ENCODE assay signal across 25 cellular contexts in the genomic region with DNA sequence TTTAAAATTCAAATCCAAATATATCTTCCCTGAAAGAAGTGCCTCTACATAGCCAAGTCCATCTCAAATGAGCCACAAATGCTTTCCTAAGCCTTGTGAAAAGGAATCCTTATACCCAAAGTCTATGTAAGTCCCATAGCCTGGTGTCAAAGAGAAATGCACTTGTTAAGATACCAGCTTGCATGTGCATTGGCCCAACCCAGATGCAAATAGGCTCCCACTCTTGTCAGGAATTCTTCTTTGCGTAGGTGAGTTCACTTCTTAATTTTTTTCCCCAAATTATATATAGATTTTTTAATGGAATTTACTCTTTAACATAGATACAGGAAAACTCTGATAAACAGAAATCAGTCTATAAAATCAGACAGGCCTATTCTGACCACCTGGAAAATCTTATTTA.
"Had no signal": no experiment of that assay in that cellular context is flagged by ENCODE, and none has a peak within 500 bp of the region (broad histone marks: within the 10 kb centered on the region; RNA-seq: fewer than 3 reads in every experiment).

No MANE protein-coding gene starts in this region.

- H3K27me3 Mint-ChIP-seq: naive thymus-derived CD8-positive, alpha-beta T cell; natural killer cell treated with Interleukin-12 subunit alpha and Interleukin-12 subunit beta and Interleukin-15 and Interleukin-18, amount 100 ng/mL, for 72 hours; stimulated activated memory B cell treated with anti-CD40 and anti-IgM and Interleukin-4, amounts not matched to agents 10 μg/mL and 1 μg/mL and 100 μg/mL, for 72 hours; stimulated activated naive CD8-positive, alpha-beta T cell treated with anti-CD3 and anti-CD28 coated beads, Interleukin-15, amount 100 ng/mL, for 72 hours; type B pancreatic cell had no signal

- H3K27ac Mint-ChIP-seq: natural killer cell treated with Interleukin-12 subunit alpha and Interleukin-12 subunit beta and Interleukin-15 and Interleukin-18, amount 100 ng/mL, for 72 hours; nephron progenitor cell; stimulated activated memory B cell treated with anti-CD40 and anti-IgM and Interleukin-4, amounts not matched to agents 10 μg/mL and 1 μg/mL and 100 μg/mL, for 72 hours had no signal

- H3K4me1 Mint-ChIP-seq: neural crest cell; stimulated activated naive CD8-positive, alpha-beta T cell treated with anti-CD3 and anti-CD28 coated beads, Interleukin-15, amount 100 ng/mL, for 72 hours had no signal

- H3K9me3 Mint-ChIP-seq: naive thymus-derived CD8-positive, alpha-beta T cell; natural killer cell treated with Interleukin-12 subunit alpha and Interleukin-12 subunit beta and Interleukin-15 and Interleukin-18, amount 100 ng/mL, for 72 hours; nephron progenitor cell; neural crest cell; stimulated activated memory B cell treated with anti-CD40 and anti-IgM and Interleukin-4, amounts not matched to agents 10 μg/mL and 1 μg/mL and 100 μg/mL, for 72 hours; stimulated activated naive CD8-positive, alpha-beta T cell treated with anti-CD3 and anti-CD28 coated beads, Interleukin-15, amount 100 ng/mL, for 72 hours; type B pancreatic cell had no signal

- H3K4me3 Mint-ChIP-seq: naive thymus-derived CD8-positive, alpha-beta T cell; natural killer cell treated with Interleukin-12 subunit alpha and Interleukin-12 subunit beta and Interleukin-15 and Interleukin-18, amount 100 ng/mL, for 72 hours; nephron progenitor cell; neural crest cell; stimulated activated memory B cell treated with anti-CD40 and anti-IgM and Interleukin-4, amounts not matched to agents 10 μg/mL and 1 μg/mL and 100 μg/mL, for 72 hours; stimulated activated naive CD8-positive, alpha-beta T cell treated with anti-CD3 and anti-CD28 coated beads, Interleukin-15, amount 100 ng/mL, for 72 hours; type B pancreatic cell had no signal

- ATAC-seq: naive thymus-derived CD8-positive, alpha-beta T cell; natural killer cell treated with Interleukin-12 subunit alpha and Interleukin-12 subunit beta and Interleukin-15 and Interleukin-18, amount 100 ng/mL, for 72 hours; right cardiac atrium; stimulated activated memory B cell treated with anti-CD40 and anti-IgM and Interleukin-4, amounts not matched to agents 10 μg/mL and 1 μg/mL and 100 μg/mL, for 72 hours; stimulated activated naive CD8-positive, alpha-beta T cell treated with anti-CD3 and anti-CD28 coated beads, Interleukin-15, amount 100 ng/mL, for 72 hours; stimulated activated naive CD8-positive, alpha-beta T cell treated with anti-CD3 and anti-CD28 coated beads, Interleukin-15, Interleukin-2, amounts not matched to agents 100 U/mL and 50 U/mL, for 24 hours; upper lobe of right lung had no signal

- DNase-seq: naive thymus-derived CD8-positive, alpha-beta T cell; nephron progenitor cell; nucleus accumbens; pancreas; right cardiac atrium; right lobe of liver; sigmoid colon; small intestine; stimulated activated CD4-positive, alpha-beta T cell treated with anti-CD3 and anti-CD28 coated beads, Interleukin-15, amount 100 ng/mL, for 24 hours; stimulated activated CD4-positive, alpha-beta T cell treated with anti-CD3 and anti-CD28 coated beads, Interleukin-2, amount 100 ng/mL, for 24 hours; stimulated activated CD4-positive, alpha-beta T cell treated with anti-CD3 and anti-CD28 coated beads, Interleukin-2, amount 100 ng/mL, for 48 hours; stimulated activated CD4-positive, alpha-beta T cell treated with anti-CD3 and anti-CD28 coated beads, Interleukin-4, amount 100 ng/mL, for 24 hours; stimulated activated naive CD4-positive, alpha-beta T cell; stimulated activated naive CD8-positive, alpha-beta T cell treated with anti-CD3 and anti-CD28 coated beads, Interleukin-15, amount 100 ng/mL, for 72 hours; stimulated activated naive CD8-positive, alpha-beta T cell treated with anti-CD3 and anti-CD28 coated beads, Interleukin-15, Interleukin-2, amounts not matched to agents 100 U/mL and 50 U/mL, for 24 hours; substantia nigra; testis; tibial artery; transverse colon; upper lobe of right lung; uterus had no signal
